15 cellular contexts compared by ENCODE assay signal in genomic region chr14:94673071-94673470, GRCh38.
DNase-seq lines count a peak whose midpoint lies in the region; ATAC-seq and TF ChIP-seq lines count a peak whose summit lies in the region.
"Had no signal": no experiment of that assay in that cellular context is flagged by ENCODE, and none has a peak within 500 bp of the region (broad histone marks: within the 10 kb centered on the region; RNA-seq: fewer than 3 reads in every experiment).

No MANE protein-coding gene starts in this region.

- no peaks in the 10 kb centered on the region for H3K9me3 ChIP-seq in upper lobe of right lung
- no peaks in the 10 kb centered on the region for H3K9me3 ChIP-seq in uterus
- H3K9me3 ChIP-seq: BLaER1 had no signal

- TF ChIP-seq CTCF in activated CD8-positive, alpha-beta T cell treated with anti-CD3 and anti-CD28 coated beads for 36 hours (IDR thresholded peaks at IDR 0.05) = no peak
- no peak for TF ChIP-seq CTCF in chondrocyte (IDR thresholded peaks at IDR 0.05)
- TF ChIP-seq CTCF in upper lobe of right lung (IDR thresholded peaks at IDR 0.05) = no peak
- no peak for TF ChIP-seq CTCF in uterus (IDR thresholded peaks at IDR 0.05)

- H3K4me1 Mint-ChIP-seq in activated CD8-positive, alpha-beta T cell treated with anti-CD3 and anti-CD28 coated beads, Interleukin-2, amount 10 ng/mL, durations not matched to agents 7 days and 5 days (ENCODE audit: low read depth) = no peaks in the 10 kb centered on the region
- H3K4me1 Mint-ChIP-seq in activated CD8-positive, alpha-beta T cell treated with anti-CD3 and anti-CD28 coated beads for 36 hours (ENCODE audit: low read depth) = no peaks in the 10 kb centered on the region
- peaks cover 8% of the 10 kb centered on the region for H3K4me1 Mint-ChIP-seq in chondrocyte (ENCODE audit: low read depth)

- TF ChIP-seq POLR2A in uterus (IDR thresholded peaks at IDR 0.05) = no peak

- H3K27me3 Mint-ChIP-seq in activated CD8-positive, alpha-beta T cell treated with anti-CD3 and anti-CD28 coated beads, Interleukin-2, amount 10 ng/mL, durations not matched to agents 7 days and 5 days (ENCODE audit: low read depth) = peaks cover 6% of the 10 kb centered on the region
- peaks cover 12% of the 10 kb centered on the region for H3K27me3 Mint-ChIP-seq in activated CD8-positive, alpha-beta T cell treated with anti-CD3 and anti-CD28 coated beads for 36 hours
- no peaks in the 10 kb centered on the region for H3K27me3 Mint-ChIP-seq in chondrocyte (ENCODE audit: low read depth)

- no peak for ATAC-seq in activated CD8-positive, alpha-beta T cell treated with anti-CD3 and anti-CD28 coated beads, Interleukin-2, amount 10 ng/mL, durations not matched to agents 7 days and 5 days
- ATAC-seq in activated CD8-positive, alpha-beta T cell treated with anti-CD3 and anti-CD28 coated beads for 36 hours = no peak
- ATAC-seq in upper lobe of right lung = no peak

- H3K4me3 ChIP-seq in upper lobe of right lung (no peak overlapping the region), uterus (no peak overlapping the region)
- H3K4me3 ChIP-seq: BLaER1 had no signal

- CTCF ChIA-PET in activated CD8-positive, alpha-beta T cell treated with anti-CD3 and anti-CD28 coated beads, Interleukin-2, amount 10 ng/mL, durations not matched to agents 7 days and 5 days (lab: Charles Lee) = no interaction called here
- CTCF ChIA-PET in activated CD8-positive, alpha-beta T cell treated with anti-CD3 and anti-CD28 coated beads for 36 hours (lab: Charles Lee) = no interaction called here

- H3K9me3 Mint-ChIP-seq in activated CD8-positive, alpha-beta T cell treated with anti-CD3 and anti-CD28 coated beads, Interleukin-2, amount 10 ng/mL, durations not matched to agents 7 days and 5 days (ENCODE audit: insufficient read depth) = no peaks in the 10 kb centered on the region
- H3K9me3 Mint-ChIP-seq in activated CD8-positive, alpha-beta T cell treated with anti-CD3 and anti-CD28 coated beads for 36 hours = no peaks in the 10 kb centered on the region
- no peaks in the 10 kb centered on the region for H3K9me3 Mint-ChIP-seq in chondrocyte (ENCODE audit: low read depth)

- POLR2A ChIA-PET in activated CD8-positive, alpha-beta T cell treated with anti-CD3 and anti-CD28 coated beads, Interleukin-2, amount 10 ng/mL, durations not matched to agents 7 days and 5 days (lab: Charles Lee) = no interaction called here
- POLR2A ChIA-PET in activated CD8-positive, alpha-beta T cell treated with anti-CD3 and anti-CD28 coated beads for 36 hours (lab: Charles Lee) = no interaction called here

- no peaks in the 10 kb centered on the region for H3K36me3 Mint-ChIP-seq in activated CD8-positive, alpha-beta T cell treated with anti-CD3 and anti-CD28 coated beads, Interleukin-2, amount 10 ng/mL, durations not matched to agents 7 days and 5 days (ENCODE audit: low read depth)
- H3K36me3 Mint-ChIP-seq in activated CD8-positive, alpha-beta T cell treated with anti-CD3 and anti-CD28 coated beads for 36 hours (ENCODE audit: low read depth) = no peaks in the 10 kb centered on the region
- no peaks in the 10 kb centered on the region for H3K36me3 Mint-ChIP-seq in chondrocyte (ENCODE audit: low read depth)

- H3K4me1 ChIP-seq in upper lobe of right lung (no peaks in the 10 kb centered on the region), uterus (no peaks in the 10 kb centered on the region)
- H3K4me1 ChIP-seq: BLaER1 had no signal

- intact Hi-C loops in activated CD8-positive, alpha-beta T cell treated with anti-CD3 and anti-CD28 coated beads for 36 hours (cut with micrococcal nuclease) = no loop called here
- intact Hi-C loops in upper lobe of right lung (cut with DNase I) = no loop called here
- intact Hi-C loops in uterus (cut with DNase I; ENCODE audit: low total_unique reads) = no loop called here

- no peaks in the 10 kb centered on the region for H3K36me3 ChIP-seq in upper lobe of right lung
- H3K36me3 ChIP-seq in uterus = no peaks in the 10 kb centered on the region
- H3K36me3 ChIP-seq: BLaER1 had no signal

- H3K27ac Mint-ChIP-seq in activated CD8-positive, alpha-beta T cell treated with anti-CD3 and anti-CD28 coated beads, Interleukin-2, amount 10 ng/mL, durations not matched to agents 7 days and 5 days = no peak overlapping the region
- H3K27ac Mint-ChIP-seq in activated CD8-positive, alpha-beta T cell treated with anti-CD3 and anti-CD28 coated beads for 36 hours = no peak overlapping the region
- H3K27ac Mint-ChIP-seq in chondrocyte (ENCODE audit: unreplicated experiment) = no peak overlapping the region
- H3K27ac Mint-ChIP-seq: HFFc6 had no signal

- no peak overlapping the region for H3K4me3 Mint-ChIP-seq in activated CD8-positive, alpha-beta T cell treated with anti-CD3 and anti-CD28 coated beads, Interleukin-2, amount 10 ng/mL, durations not matched to agents 7 days and 5 days
- H3K4me3 Mint-ChIP-seq in activated CD8-positive, alpha-beta T cell treated with anti-CD3 and anti-CD28 coated beads for 36 hours = no peak overlapping the region
- no peak overlapping the region for H3K4me3 Mint-ChIP-seq in chondrocyte (ENCODE audit: unreplicated experiment)
- H3K4me3 Mint-ChIP-seq: HFFc6 had no signal

- H3K27me3 ChIP-seq in upper lobe of right lung (peaks cover 18% of the 10 kb centered on the region), uterus (no peaks in the 10 kb centered on the region)
- H3K27me3 ChIP-seq: BLaER1 had no signal

- no peak overlapping the region for H3K27ac ChIP-seq in upper lobe of right lung
- no peak overlapping the region for H3K27ac ChIP-seq in uterus
- H3K27ac ChIP-seq: BLaER1, HL-60 had no signal

- DNase-seq in activated CD8-positive, alpha-beta T cell treated with anti-CD3 and anti-CD28 coated beads, Interleukin-2, amount 10 ng/mL, durations not matched to agents 7 days and 5 days = peak; percentile 2
- DNase-seq in activated CD8-positive, alpha-beta T cell treated with anti-CD3 and anti-CD28 coated beads for 36 hours = no peak
- peak; percentile 46 for DNase-seq in chondrocyte (ENCODE audit: low spot score)
- peak; percentile 49 for DNase-seq in mesenteric fat pad (ENCODE audit: low spot score)
- peak; percentile 13 for DNase-seq in upper lobe of right lung
- no peak for DNase-seq in uterus
- no peak for DNase-seq in cortex of kidney (lab: John Stamatoyannopoulos, UW)
- DNase-seq: 8988T, AML-193, DMS53, GF-D8, HCEC 1CT, HFFc6 had no signal

Comparison
In these comparisons a context has a peak if more than half of its experiments do, and no peak if none do; other contexts are left out.
1. DNase-seq: peak in activated CD8-positive, alpha-beta T cell treated with anti-CD3 and anti-CD28 coated beads, Interleukin-2, amount 10 ng/mL, durations not matched to agents 7 days and 5 days (single experiment), chondrocyte (single experiment), mesenteric fat pad (single experiment) and upper lobe of right lung (single experiment); none in activated CD8-positive, alpha-beta T cell treated with anti-CD3 and anti-CD28 coated beads for 36 hours (single experiment), uterus (0 of 2) and cortex of kidney (single experiment).